ENCODE assay signal across 10 cellular contexts in the genomic region with DNA sequence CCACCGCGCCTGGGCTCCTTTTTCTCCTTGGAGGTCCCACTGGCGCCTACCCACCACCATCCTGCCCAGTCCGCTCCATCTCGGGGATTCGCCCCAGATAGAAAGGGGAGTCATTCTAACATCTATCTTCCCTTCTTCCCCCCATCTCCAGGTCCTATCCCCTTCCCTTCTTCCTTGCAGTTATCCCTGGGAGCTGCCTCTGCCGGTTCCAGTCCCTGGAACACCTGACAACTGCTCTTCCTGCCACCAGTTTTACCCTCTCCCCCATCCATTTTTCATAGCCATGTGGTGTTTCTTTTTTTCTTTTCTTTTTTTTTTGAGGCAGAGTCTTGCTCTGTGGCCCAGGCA. TPM values are rescaled to one million over a fixed set of nuclear protein-coding genes. Genes with fewer than 3 reads are reported as not detected.
DNase-seq lines count a peak whose midpoint lies in the region; TF ChIP-seq lines count a peak whose summit lies in the region.
"Had no signal": no experiment of that assay in that cellular context is flagged by ENCODE, and none has a peak within 500 bp of the region (broad histone marks: within the 10 kb centered on the region; RNA-seq: fewer than 3 reads in every experiment).

No MANE protein-coding gene starts in this region.

- peak overlapping the region; percentile 90; the same call in 1 of the 2 replicates for H3K27ac Mint-ChIP-seq in HFFc6

- no peak overlapping the region for H2BK15ac ChIP-seq in neuronal stem cell (ENCODE audit: low read length)

- no peak overlapping the region for H2BK5ac ChIP-seq in neuronal stem cell (ENCODE audit: low read length)

- no peaks in the 10 kb centered on the region for H3K36me3 Mint-ChIP-seq in HFFc6 (ENCODE audit: low read depth)

- H3K27me3 ChIP-seq in esophagus muscularis mucosa (no peaks in the 10 kb centered on the region), neuronal stem cell (ENCODE audit: control insufficient read depth in 3 of 3, insufficient read depth in 3 of 3, low read depth in 1 of 3, low read length in 3 of 3) (peaks cover 0 to 63% (median 0%) of the 10 kb centered on the region in 3 experiments)

- no peak overlapping the region for H4K91ac ChIP-seq in neuronal stem cell (ENCODE audit: low read depth, low read length, poor library complexity)

- H4K8ac ChIP-seq in neuronal stem cell (ENCODE audit: low read depth, low read length): no peak overlapping the region

- CTCF ChIA-PET in AG04449 (lab: Yijun Ruan, JAX): interaction anchor here (0.7 to 8.6 kb wide), 38 partner anchors 9 to 289 kb away, joined by 3 to 117 read pairs (median 6); a partner anchor contains a TSS

- WGBS in esophagus muscularis mucosa: 5% methylated on average over 7 of the region's 7 CpGs
- no CpG with 5 or more reads among the region's 7 CpGs for WGBS in neuronal stem cell (ENCODE audit: extremely low coverage in 2 of 2, insufficient read length in 2 of 2, insufficient replicate concordance in 1 of 2), 2 donors

- no peaks in the 10 kb centered on the region for H3K9me3 Mint-ChIP-seq in HFFc6
- H3K9me3 Mint-ChIP-seq: nephron progenitor cell had no signal

- POLR2A ChIA-PET in AG04449 (lab: Yijun Ruan, JAX): interaction anchor here (0.7 to 7.4 kb wide), 4 partner anchors 9 to 71 kb away, joined by 3 to 101 read pairs (median 4); a partner anchor contains a TSS

- H3K27ac ChIP-seq in esophagus muscularis mucosa (replicated peaks in 1 of 4): peak overlapping the region; percentile 96 to 97 (median 96)
- no peak overlapping the region for H3K27ac ChIP-seq in neuronal stem cell (replicated peaks; ENCODE audit: low read length)

- H2AK5ac ChIP-seq in neuronal stem cell (ENCODE audit: low read depth, low read length): no peak overlapping the region

- H3K4me1 ChIP-seq in esophagus muscularis mucosa (peaks cover 35 to 57% (median 52%) of the 10 kb centered on the region in 4 donors), neuronal stem cell (ENCODE audit: control insufficient read depth in 2 of 2, insufficient read depth in 1 of 2, low read depth in 1 of 2, low read length in 2 of 2) (peaks cover 0 to 15% of the 10 kb centered on the region in 2 donors)

- peak overlapping the region; percentile 97 for H2AFZ ChIP-seq in neuronal stem cell (ENCODE audit: low read length)

- H3K9ac ChIP-seq in neuronal stem cell (ENCODE audit: low read depth, low read length, poor library complexity): no peak overlapping the region

- no peak for TF ChIP-seq POLR2A in esophagus muscularis mucosa (IDR thresholded peaks at IDR 0.05; ENCODE audit: low read depth)

- peak overlapping the region; percentile 29 for H3K4me2 ChIP-seq in neuronal stem cell (ENCODE audit: insufficient read depth, low read length, poor library complexity, severe bottlenecking)

- no peak overlapping the region for H2BK120ac ChIP-seq in neuronal stem cell (ENCODE audit: low read depth, low read length)

- intact Hi-C loops in esophagus muscularis mucosa (cut with DNase I): loop anchor here (2.0 to 10.0 kb wide), 2 partner anchors 51 to 69 kb away; no protein-coding TSS in a partner anchor

- no peak overlapping the region for H3K4ac ChIP-seq in neuronal stem cell (ENCODE audit: low read length)

- H3K4me3 ChIP-seq in AG04449 (ENCODE audit: low read depth, low read length) (peak overlapping the region; percentile 21; the same call in 1 of the 2 replicates), esophagus muscularis mucosa (peak overlapping the region; percentile 55 to 61 (median 56)), neuronal stem cell (ENCODE audit: low read length in 2 of 2) (peak overlapping the region in 1 of 2 donors; percentile 66)

- peak overlapping the region; percentile 85; the same call in 1 of the 2 replicates for H3K4me3 Mint-ChIP-seq in HFFc6

- H3K9me3 ChIP-seq in esophagus muscularis mucosa (no peaks in the 10 kb centered on the region), neuronal stem cell (replicated peaks in 1 of 2; ENCODE audit: control insufficient read depth in 2 of 2, insufficient read depth in 1 of 2, low read depth in 1 of 2, low read length in 2 of 2) (no peaks in the 10 kb centered on the region)

- DNase-seq in AG04449 (ENCODE audit: low read depth, low spot score) (no peak), HFFc6 (no peak), esophagus muscularis mucosa (ENCODE audit: extremely low spot score) (no peak), neuronal stem cell (ENCODE audit: low spot score) (no peak), NCI-H2029 (lab: John Stamatoyannopoulos, UW) (no peak), NCI-H526 treated with DMSO at 0.1 percent for 48 hours (lab: John Stamatoyannopoulos, UW) (no peak), AG08396 (ENCODE audit: low spot score) (no peak)
- DNase-seq in stimulated activated naive CD4-positive, alpha-beta T cell treated with Interleukin-2 at 50 U/mL for 16 hours (lab: John Stamatoyannopoulos, UW): no peak
- DNase-seq: NCI-H1436 treated with DMSO at 0.1 percent for 48 hours had no signal

- H2BK12ac ChIP-seq in neuronal stem cell (ENCODE audit: low read length): no peak overlapping the region

- H3K36me3 ChIP-seq in esophagus muscularis mucosa (no peaks in the 10 kb centered on the region), neuronal stem cell (replicated peaks in 1 of 2; ENCODE audit: control insufficient read depth in 2 of 2, insufficient read depth in 2 of 2, low read length in 2 of 2) (no peaks in the 10 kb centered on the region)

- H3K14ac ChIP-seq in neuronal stem cell (ENCODE audit: low read length): no peak overlapping the region

- H3K18ac ChIP-seq in neuronal stem cell (ENCODE audit: low read length): no peak overlapping the region

- peaks cover 65% of the 10 kb centered on the region for H3K4me1 Mint-ChIP-seq in HFFc6 (ENCODE audit: low read depth)

- peaks cover 5% of the 10 kb centered on the region for H3K27me3 Mint-ChIP-seq in HFFc6 (ENCODE audit: insufficient read depth)

- H3K79me1 ChIP-seq in neuronal stem cell (ENCODE audit: low read depth, low read length): no peaks in the 10 kb centered on the region

- TF ChIP-seq EP300 in esophagus muscularis mucosa (IDR thresholded peaks at IDR 0.05): no peak

- TF ChIP-seq CTCF in AG04449 (IDR thresholded peaks at IDR 0.05; ENCODE audit: insufficient read depth, low read length, missing control alignments): no peak
- peak; percentile 63 for TF ChIP-seq CTCF in HFFc6 (IDR thresholded peaks at IDR 0.05)
- no peak for TF ChIP-seq CTCF in esophagus muscularis mucosa (IDR thresholded peaks at IDR 0.05)

- H3K23ac ChIP-seq in neuronal stem cell (ENCODE audit: low read depth, low read length, poor library complexity): no peak overlapping the region

RNA-seq across cellular contexts. Expression of a gene that starts 12.0 kb away (rescaled TPM):
- 100 to 1,000 TPM in 1 of 6 experiments, 10 to 100 TPM in 5; 74.1 to 100 (median 87.6) TPM for total RNA-seq in HFFc6 (2021; fragmentation: NEBNext Ultra II Directional; extraction: Animal tissue kit (Norgen Biotek cat#: 25700))
- total RNA-seq in esophagus muscularis mucosa: 10 to 100 TPM; 35.1 to 62.7 (median 47.6) TPM
- 1.2 TPM for polyA plus RNA-seq in neuronal stem cell (2013, experiment 1 of 2)
- 1.3 TPM for polyA plus RNA-seq in neuronal stem cell (2013, experiment 2 of 2)

RNA-seq across cellular contexts. Expression of a gene that starts 48.3 kb away (rescaled TPM):
- 1 to 10 TPM; 4.9 to 8.8 (median 6.4) TPM for total RNA-seq in HFFc6 (2021; fragmentation: NEBNext Ultra II Directional; extraction: Animal tissue kit (Norgen Biotek cat#: 25700))
- total RNA-seq in esophagus muscularis mucosa: 1 to 10 TPM in 2 of 4 donors, under 1 TPM in 2; 0.83 to 4.2 (median 2.1) TPM
- 25.2 TPM for polyA plus RNA-seq in neuronal stem cell (2013, experiment 1 of 2)
- 24.4 TPM for polyA plus RNA-seq in neuronal stem cell (2013, experiment 2 of 2)
